6 cellular contexts compared by ENCODE assay signal in the genomic region with DNA sequence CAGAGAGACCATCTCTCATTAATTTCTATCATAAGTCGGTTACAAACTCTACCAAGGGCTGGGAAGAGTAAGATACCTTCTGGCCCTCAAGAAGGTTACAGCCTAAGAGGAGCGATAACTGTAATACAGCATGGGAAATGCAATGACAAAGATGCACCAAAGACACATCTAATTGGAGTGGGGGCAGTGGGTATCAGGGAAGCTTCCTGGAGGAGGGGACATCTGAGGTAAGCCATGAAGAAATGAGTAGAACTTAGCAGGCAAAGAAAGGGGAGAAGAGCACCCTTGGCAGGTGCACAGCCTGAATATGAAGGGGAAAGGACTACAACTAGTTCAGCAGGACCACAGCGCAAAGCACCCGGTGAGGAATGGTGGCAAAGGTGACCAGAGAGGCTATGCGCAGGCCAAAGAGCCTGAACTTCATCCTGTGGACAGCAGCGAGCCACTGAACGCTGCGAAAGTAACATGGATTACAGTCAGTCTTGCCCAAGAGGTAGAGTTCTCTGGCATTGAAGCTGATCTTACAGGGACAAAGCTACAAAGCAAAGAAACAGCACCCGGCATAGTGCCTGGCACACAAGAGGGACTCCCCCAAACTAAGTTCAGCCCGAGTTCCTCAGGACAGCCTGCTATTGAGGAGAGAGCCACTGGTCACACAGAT. TPM values are rescaled to one million over a fixed set of nuclear protein-coding genes. Genes with fewer than 3 reads are reported as not detected.
DNase-seq lines count a peak whose midpoint lies in the region; ATAC-seq and TF ChIP-seq lines count a peak whose summit lies in the region.

No MANE protein-coding gene starts in this region.

- H3K9me3 Mint-ChIP-seq in activated naive CD4-positive, alpha-beta T cell treated with anti-CD3 and anti-CD28 coated beads, Interleukin-2, amount 50 U/mL, for 24 hours: no peaks in the 10 kb centered on the region

- peak overlapping the region in 2 of 4 donors; percentile 85 to 91 for H3K27ac ChIP-seq in upper lobe of left lung

- H3K4me1 Mint-ChIP-seq in activated naive CD4-positive, alpha-beta T cell treated with anti-CD3 and anti-CD28 coated beads, Interleukin-2, amount 50 U/mL, for 24 hours: peaks cover 47% of the 10 kb centered on the region

- H3K4me1 ChIP-seq in upper lobe of left lung: peaks cover 32 to 41% (median 33%) of the 10 kb centered on the region in 4 donors

- H3K4me3 ChIP-seq in upper lobe of left lung: peak overlapping the region in 3 of 4 donors; percentile 79 to 95 (median 84)

- no peak for TF ChIP-seq EP300 in upper lobe of left lung (IDR thresholded peaks at IDR 0.05)

- H3K36me3 Mint-ChIP-seq in activated naive CD4-positive, alpha-beta T cell treated with anti-CD3 and anti-CD28 coated beads, Interleukin-2, amount 50 U/mL, for 24 hours: peaks cover 4% of the 10 kb centered on the region

- peak overlapping the region; percentile 95 for H3K4me3 Mint-ChIP-seq in activated naive CD4-positive, alpha-beta T cell treated with anti-CD3 and anti-CD28 coated beads, Interleukin-2, amount 50 U/mL, for 24 hours

- no peaks in the 10 kb centered on the region for H3K27me3 ChIP-seq in upper lobe of left lung

- no peaks in the 10 kb centered on the region for H3K27me3 Mint-ChIP-seq in activated naive CD4-positive, alpha-beta T cell treated with anti-CD3 and anti-CD28 coated beads, Interleukin-2, amount 50 U/mL, for 24 hours

- 59 to 69% methylated on average over 10 of the region's 10 CpGs for WGBS in upper lobe of left lung, 2 donors

- ATAC-seq in left ventricle myocardium superior (no peak), upper lobe of left lung (ENCODE audit: low FRiP score in 2 of 2) (no peak), GM18511 (IDR thresholded peaks at IDR 0.05; ENCODE audit: unreplicated experiment) (no peak), HG02759 (IDR thresholded peaks at IDR 0.05; ENCODE audit: unreplicated experiment) (no peak)

- H3K27ac Mint-ChIP-seq in activated naive CD4-positive, alpha-beta T cell treated with anti-CD3 and anti-CD28 coated beads, Interleukin-2, amount 50 U/mL, for 24 hours: peak overlapping the region; percentile 69

- no peak for DNase-seq in activated naive CD4-positive, alpha-beta T cell (lab: John Stamatoyannopoulos, UW)
- DNase-seq in left ventricle myocardium superior (peak; percentile 28), upper lobe of left lung (no peak)

- TF ChIP-seq POLR2A in upper lobe of left lung (IDR thresholded peaks at IDR 0.05): no peak

- intact Hi-C loops in left ventricle myocardium superior (cut with micrococcal nuclease): no loop called here

- peaks cover 8 to 35% (median 23%) of the 10 kb centered on the region in 4 donors for H3K36me3 ChIP-seq in upper lobe of left lung

- TF ChIP-seq CTCF in upper lobe of left lung (IDR thresholded peaks at IDR 0.05): no peak

- H3K9me3 ChIP-seq in upper lobe of left lung: no peaks in the 10 kb centered on the region

RNA-seq across cellular contexts. Expression of gene TBC1D10B, which starts 2.8 kb away (rescaled TPM):
- total RNA-seq in left ventricle myocardium superior: 26.4 TPM
- 10 to 100 TPM; 31.1 to 71.2 (median 40.3) TPM for total RNA-seq in upper lobe of left lung

RNA-seq across cellular contexts. Expression of gene MYL11, which starts 7.1 kb away (rescaled TPM):
- not detected for total RNA-seq in left ventricle myocardium superior
- 1 to 10 TPM in 1 of 6 donors, not detected in 5; 1.6 TPM for total RNA-seq in upper lobe of left lung

RNA-seq across cellular contexts. Expression of gene CD2BP2, which starts 12.4 kb away (rescaled TPM):
- total RNA-seq in left ventricle myocardium superior: 29.3 TPM
- 10 to 100 TPM; 24.2 to 63.7 (median 38.8) TPM for total RNA-seq in upper lobe of left lung

RNA-seq across cellular contexts. Expression of gene SEPTIN1, which starts 14.9 kb away (rescaled TPM):
- total RNA-seq in left ventricle myocardium superior: 2.5 TPM
- 10 to 100 TPM in 1 of 6 donors, 1 to 10 TPM in 5; 3.5 to 13.6 (median 7.1) TPM for total RNA-seq in upper lobe of left lung

RNA-seq across cellular contexts. Expression of gene ZNF48, which starts 27.7 kb away (rescaled TPM):
- total RNA-seq in left ventricle myocardium superior (5.2 TPM), upper lobe of left lung (10 to 100 TPM in 3 of 6 donors, 1 to 10 TPM in 3; 6.8 to 29.2 (median 10.9) TPM)
